9 cellular contexts compared by ENCODE assay signal in genomic region chr6:122628714-122629113, GRCh38. TPM values are rescaled to one million over a fixed set of nuclear protein-coding genes. Genes with fewer than 3 reads are reported as not detected.
"Had no signal": no experiment of that assay in that cellular context is flagged by ENCODE, and none has a peak within 500 bp of the region (broad histone marks: within the 10 kb centered on the region; RNA-seq: fewer than 3 reads in every experiment).

No MANE protein-coding gene starts in this region.

- H3K9ac ChIP-seq: GM23248 had no signal

- H3K27ac ChIP-seq: GM23248, HL-60 had no signal

- H3K4me1 Mint-ChIP-seq: IgD-negative memory B cell had no signal

- H3K4me3 Mint-ChIP-seq: HFFc6, IgD-negative memory B cell had no signal

- H3K27me3 Mint-ChIP-seq: IgD-negative memory B cell had no signal

- H3K27ac Mint-ChIP-seq: HFFc6, IgD-negative memory B cell had no signal

- H3K9me3 ChIP-seq: HAP-1 had no signal

- H3K4me3 ChIP-seq: GM23248, HAP-1 had no signal

- H3K36me3 Mint-ChIP-seq: IgD-negative memory B cell had no signal

- DNase-seq: GM23248, GOT3, H7, HFFc6 had no signal

- ATAC-seq: HCT116, HepG2 had no signal

- H3K36me3 ChIP-seq: HAP-1 had no signal

RNA-seq across cellular contexts. Expression of gene PKIB, which starts 18.5 kb away (rescaled TPM):
- total RNA-seq: GM23248 had no signal
- polyA plus RNA-seq: IgD-negative memory B cell had no signal
